15 cellular contexts compared by ENCODE assay signal in genomic region chr3:194647747-194648146, GRCh38. TPM values are rescaled to one million over a fixed set of nuclear protein-coding genes. Genes with fewer than 3 reads are reported as not detected.
DNase-seq lines count a peak whose midpoint lies in the region; ATAC-seq lines count a peak whose summit lies in the region.
"Had no signal": no experiment of that assay in that cellular context is flagged by ENCODE, and none has a peak within 500 bp of the region (broad histone marks: within the 10 kb centered on the region; RNA-seq: fewer than 3 reads in every experiment).

No MANE protein-coding gene starts in this region.

- CTCF ChIA-PET in activated CD4-positive, alpha-beta T cell treated with anti-CD3 and anti-CD28 coated beads for 36 hours (lab: Charles Lee) = no interaction called here

- no peaks in the 10 kb centered on the region for H3K9me3 Mint-ChIP-seq in activated CD4-positive, alpha-beta T cell treated with anti-CD3 and anti-CD28 coated beads for 36 hours (ENCODE audit: low read depth)
- H3K9me3 Mint-ChIP-seq in activated T-cell treated with anti-CD3 and anti-CD28 coated beads, Interleukin-2, amount 50 U/mL, for 72 hours = no peaks in the 10 kb centered on the region
- no peaks in the 10 kb centered on the region for H3K9me3 Mint-ChIP-seq in stimulated activated effector memory CD8-positive, alpha-beta T cell treated with anti-CD3 and anti-CD28 coated beads, Interleukin-12 subunit alpha, Interleukin-12 subunit beta, amount 100 ng/mL, for 72 hours
- H3K9me3 Mint-ChIP-seq: CD4-positive, CD25-positive, alpha-beta regulatory T cell; CD8-positive, alpha-beta T cell had no signal

- peaks cover 3% of the 10 kb centered on the region for H3K4me1 Mint-ChIP-seq in activated CD4-positive, alpha-beta T cell treated with anti-CD3 and anti-CD28 coated beads for 36 hours
- no peaks in the 10 kb centered on the region for H3K4me1 Mint-ChIP-seq in activated T-cell treated with anti-CD3 and anti-CD28 coated beads, Interleukin-2, amount 50 U/mL, for 72 hours (ENCODE audit: low read depth)
- peaks cover 3% of the 10 kb centered on the region for H3K4me1 Mint-ChIP-seq in stimulated activated effector memory CD8-positive, alpha-beta T cell treated with anti-CD3 and anti-CD28 coated beads, Interleukin-12 subunit alpha, Interleukin-12 subunit beta, amount 100 ng/mL, for 72 hours

- H3K27ac Mint-ChIP-seq in activated CD4-positive, alpha-beta T cell treated with anti-CD3 and anti-CD28 coated beads for 36 hours = peak overlapping the region; percentile 22
- peak overlapping the region; percentile 48 for H3K27ac Mint-ChIP-seq in activated T-cell treated with anti-CD3 and anti-CD28 coated beads, Interleukin-2, amount 50 U/mL, for 72 hours
- peak overlapping the region; percentile 26 for H3K27ac Mint-ChIP-seq in stimulated activated effector memory CD8-positive, alpha-beta T cell treated with anti-CD3 and anti-CD28 coated beads, Interleukin-12 subunit alpha, Interleukin-12 subunit beta, amount 100 ng/mL, for 72 hours
- H3K27ac Mint-ChIP-seq: B cell; CD8-positive, alpha-beta T cell had no signal

- H3K27me3 Mint-ChIP-seq in activated CD4-positive, alpha-beta T cell treated with anti-CD3 and anti-CD28 coated beads for 36 hours = no peaks in the 10 kb centered on the region
- H3K27me3 Mint-ChIP-seq in activated T-cell treated with anti-CD3 and anti-CD28 coated beads, Interleukin-2, amount 50 U/mL, for 72 hours (ENCODE audit: low read depth) = no peaks in the 10 kb centered on the region
- H3K27me3 Mint-ChIP-seq: B cell; CD4-positive, CD25-positive, alpha-beta regulatory T cell had no signal

- POLR2A ChIA-PET in activated CD4-positive, alpha-beta T cell treated with anti-CD3 and anti-CD28 coated beads for 36 hours (lab: Charles Lee) = no interaction called here

- peaks cover 66% of the 10 kb centered on the region for H3K36me3 Mint-ChIP-seq in activated CD4-positive, alpha-beta T cell treated with anti-CD3 and anti-CD28 coated beads for 36 hours (ENCODE audit: low read depth)
- H3K36me3 Mint-ChIP-seq in activated T-cell treated with anti-CD3 and anti-CD28 coated beads, Interleukin-2, amount 50 U/mL, for 72 hours (ENCODE audit: insufficient read depth in 2 of 2) = peaks cover 25 to 32% of the 10 kb centered on the region in 2 donors
- H3K36me3 Mint-ChIP-seq in stimulated activated effector memory CD8-positive, alpha-beta T cell treated with anti-CD3 and anti-CD28 coated beads, Interleukin-12 subunit alpha, Interleukin-12 subunit beta, amount 100 ng/mL, for 72 hours = peaks cover 100% of the 10 kb centered on the region

- no peak for ATAC-seq in activated CD4-positive, alpha-beta T cell treated with anti-CD3 and anti-CD28 coated beads for 36 hours
- ATAC-seq in activated T-cell treated with anti-CD3 and anti-CD28 coated beads, Interleukin-2, amount 50 U/mL, for 72 hours (replicated peaks in 1 of 2) = no peak
- ATAC-seq in stimulated activated effector memory CD8-positive, alpha-beta T cell treated with anti-CD3 and anti-CD28 coated beads, Interleukin-12 subunit alpha, Interleukin-12 subunit beta, amount 100 ng/mL, for 72 hours = no peak
- ATAC-seq: CD8-positive, alpha-beta T cell had no signal

- intact Hi-C loops in activated CD4-positive, alpha-beta T cell treated with anti-CD3 and anti-CD28 coated beads for 36 hours (cut with DNase I, micrococcal nuclease) = no loop called here

- H3K4me3 Mint-ChIP-seq in activated CD4-positive, alpha-beta T cell treated with anti-CD3 and anti-CD28 coated beads for 36 hours = no peak overlapping the region
- no peak overlapping the region for H3K4me3 Mint-ChIP-seq in activated T-cell treated with anti-CD3 and anti-CD28 coated beads, Interleukin-2, amount 50 U/mL, for 72 hours
- no peak overlapping the region for H3K4me3 Mint-ChIP-seq in stimulated activated effector memory CD8-positive, alpha-beta T cell treated with anti-CD3 and anti-CD28 coated beads, Interleukin-12 subunit alpha, Interleukin-12 subunit beta, amount 100 ng/mL, for 72 hours
- H3K4me3 Mint-ChIP-seq: B cell; CD4-positive, CD25-positive, alpha-beta regulatory T cell; CD8-positive, alpha-beta T cell had no signal

- DNase-seq in activated CD4-positive, alpha-beta T cell treated with anti-CD3 and anti-CD28 coated beads for 36 hours = no peak
- DNase-seq in activated CD4-positive, alpha-beta T cell treated with anti-CD3 and anti-CD28 coated beads, Interleukin-2, amount 50 U/mL, for 4 hours = no peak
- no peak for DNase-seq in activated T-cell treated with anti-CD3 and anti-CD28 coated beads, Interleukin-2, amount 50 U/mL, for 72 hours
- no peak for DNase-seq in activated T-cell treated with anti-CD3 and anti-CD28 coated beads for 4 hours
- no peak for DNase-seq in stimulated activated effector memory CD8-positive, alpha-beta T cell treated with anti-CD3 and anti-CD28 coated beads, Interleukin-12 subunit alpha, Interleukin-12 subunit beta, amount 100 ng/mL, for 72 hours (ENCODE audit: low spot score in 2 of 2)
- DNase-seq in NCI-H1105 (lab: John Stamatoyannopoulos, UW) = no peak
- DNase-seq: Caco-2; CD4-positive, CD25-positive, alpha-beta regulatory T cell; CD8-positive, alpha-beta T cell; DMS153; DND-41; GM23248; H7; HCEC 1CT had no signal

RNA-seq across cellular contexts. Expression of gene TMEM44, which starts 14.5 kb away (rescaled TPM):
- total RNA-seq in activated CD4-positive, alpha-beta T cell treated with anti-CD3 and anti-CD28 coated beads for 36 hours = 1 to 10 TPM; 3.7 to 4.7 TPM
- total RNA-seq in activated T-cell treated with anti-CD3 and anti-CD28 coated beads, Interleukin-2, amount 50 U/mL, for 72 hours = 10 to 100 TPM; 11.9 to 19.6 TPM

RNA-seq across cellular contexts. Expression of gene LSG1, which starts 24.2 kb away (rescaled TPM):
- total RNA-seq in activated CD4-positive, alpha-beta T cell treated with anti-CD3 and anti-CD28 coated beads for 36 hours = 10 to 100 TPM; 41.4 to 43.9 TPM
- 10 to 100 TPM; 38.3 to 43.4 TPM for total RNA-seq in activated T-cell treated with anti-CD3 and anti-CD28 coated beads, Interleukin-2, amount 50 U/mL, for 72 hours

RNA-seq across cellular contexts. Expression of gene FAM43A, which starts 37.9 kb away (rescaled TPM):
- 1 to 10 TPM; 5.0 to 5.1 TPM for total RNA-seq in activated CD4-positive, alpha-beta T cell treated with anti-CD3 and anti-CD28 coated beads for 36 hours
- total RNA-seq in activated T-cell treated with anti-CD3 and anti-CD28 coated beads, Interleukin-2, amount 50 U/mL, for 72 hours = 10 to 100 TPM in 1 of 2 donors, 1 to 10 TPM in 1; 5.4 to 13.4 TPM
